ENCODE assay signal across 9 cellular contexts in the genomic region with DNA sequence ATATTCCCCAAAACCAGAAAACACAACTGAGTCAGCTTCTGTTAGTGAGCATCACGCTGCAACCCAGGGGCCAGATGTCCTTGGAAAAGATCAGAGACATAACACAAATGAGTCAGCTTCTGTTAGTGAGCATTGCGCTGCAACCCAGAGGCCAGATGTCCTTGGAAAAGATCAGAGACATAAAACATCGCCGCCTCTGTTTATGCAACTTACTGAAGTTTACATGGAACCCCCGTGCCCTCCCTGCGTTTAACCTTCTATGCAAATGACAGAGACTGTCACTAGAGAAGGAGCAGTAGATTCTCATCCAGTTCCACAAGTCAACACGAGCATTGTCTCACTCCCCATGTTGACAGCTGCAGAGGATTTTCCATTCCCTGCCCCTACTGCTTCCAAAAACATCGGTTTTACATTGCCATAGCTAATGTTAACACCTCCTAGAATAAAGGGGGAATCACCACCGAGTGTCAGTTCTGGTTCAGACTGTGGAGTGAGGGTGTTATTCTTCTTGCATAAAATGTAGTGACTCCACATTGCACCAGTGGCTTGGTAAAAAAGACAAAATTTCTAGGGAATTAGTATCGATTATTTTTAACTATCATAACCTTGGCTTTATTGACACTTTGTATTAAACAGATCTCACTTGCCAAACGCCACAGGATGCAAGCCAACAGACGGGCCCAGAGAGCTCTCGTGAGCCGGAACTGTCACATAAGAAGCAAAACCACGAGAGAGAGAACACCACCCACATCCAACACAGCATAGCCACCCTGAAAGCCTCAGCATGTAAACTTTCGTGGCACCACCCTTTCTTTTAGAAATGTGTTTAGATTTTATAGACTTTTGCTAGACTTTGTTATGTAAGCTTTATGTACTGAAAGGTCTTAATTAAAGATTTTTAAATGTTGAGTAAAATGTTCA.
DNase-seq lines count a peak whose midpoint lies in the region; ATAC-seq and TF ChIP-seq lines count a peak whose summit lies in the region.
"Had no signal": no experiment of that assay in that cellular context is flagged by ENCODE, and none has a peak within 500 bp of the region (broad histone marks: within the 10 kb centered on the region; RNA-seq: fewer than 3 reads in every experiment).

No MANE protein-coding gene starts in this region.

- DNase-seq in Ammon's horn (ENCODE audit: low spot score), result peak; percentile 30
- DNase-seq in PC-3, result no peak
- peak; percentile 33 for DNase-seq in activated T-helper 1 cell treated with Interleukin-2 at 50 U/mL for 16 hours (ENCODE audit: low read depth)
- no peak for DNase-seq in GM10248 (ENCODE audit: extremely low spot score)
- no peak for DNase-seq in heart right ventricle

- H3K27ac ChIP-seq in PC-3 (ENCODE audit: low read length), result no peak overlapping the region
- peak overlapping the region; percentile 52 for H3K27ac ChIP-seq in muscle layer of colon (ENCODE audit: low read depth, low read length)
- H3K27ac ChIP-seq in heart right ventricle, result no peak overlapping the region
- H3K27ac ChIP-seq: cardiac muscle cell had no signal

- H3K4me3 ChIP-seq in PC-3 (ENCODE audit: low read length) (no peak overlapping the region), muscle layer of colon (ENCODE audit: low read depth in 1 of 2, low read length in 2 of 2) (peak overlapping the region in 1 of 2 donors; percentile 36), heart right ventricle (no peak overlapping the region)
- H3K4me3 ChIP-seq: cardiac muscle cell had no signal

- H3K9me2 ChIP-seq in PC-3 (replicated peaks; ENCODE audit: low read length), result no peaks in the 10 kb centered on the region

- intact Hi-C loops in PC-3 (cut with micrococcal nuclease) (no loop called here), heart right ventricle (cut with DNase I) (no loop called here)

- H3K4me1 ChIP-seq in PC-3 (ENCODE audit: insufficient read depth, low read length) (peaks cover 30% of the 10 kb centered on the region), muscle layer of colon (ENCODE audit: insufficient read depth, low read length) (peaks cover 19% of the 10 kb centered on the region), heart right ventricle (peaks cover 0 to 6% (median 0%) of the 10 kb centered on the region in 9 donors)

- 54 to 58% methylated on average over 16 of the region's 16 CpGs for WGBS in heart right ventricle, 2 donors

- H3K4me2 ChIP-seq in PC-3 (ENCODE audit: low read length), result peak overlapping the region; percentile 55

- H3K9me3 ChIP-seq in PC-3 (ENCODE audit: low read length) (no peaks in the 10 kb centered on the region), muscle layer of colon (ENCODE audit: low read length) (no peaks in the 10 kb centered on the region), heart right ventricle (peaks cover 0 to under 1% (median 0%) of the 10 kb centered on the region in 11 donors)

- H3K9ac ChIP-seq in PC-3 (ENCODE audit: low read length) (no peak overlapping the region), muscle layer of colon (ENCODE audit: low read length) (no peak overlapping the region)

- H3K27me3 ChIP-seq in PC-3 (ENCODE audit: low read length) (no peaks in the 10 kb centered on the region), muscle layer of colon (ENCODE audit: control insufficient read depth in 1 of 2, insufficient read depth in 2 of 2, low read length in 2 of 2) (no peaks in the 10 kb centered on the region), heart right ventricle (peaks cover 0 to 28% (median 13%) of the 10 kb centered on the region in 7 donors)
- H3K27me3 ChIP-seq: cardiac muscle cell had no signal

- POLR2A ChIA-PET in PC-3 (lab: Charles Lee; ENCODE audit: unreplicated experiment), result no interaction called here
- POLR2A ChIA-PET in GM10248 (lab: Yijun Ruan, JAX), result no interaction called here

- ATAC-seq in PC-3, result no peak
- ATAC-seq in HG02970 (IDR thresholded peaks at IDR 0.05; ENCODE audit: low FRiP score, unreplicated experiment), result no peak
- no peak for ATAC-seq in GM18907 (IDR thresholded peaks at IDR 0.05; ENCODE audit: unreplicated experiment)
- no peak for ATAC-seq in heart right ventricle

- TF ChIP-seq CTCF in PC-3 (conservative IDR thresholded peaks at IDR 0.05; ENCODE audit: low read depth, low read length) (no peak), GM10248 (IDR thresholded peaks at IDR 0.05; ENCODE audit: control extremely low read depth, extremely low read depth, low read depth, missing control alignments) (no peak), heart right ventricle (IDR thresholded peaks at IDR 0.05) (no peak)

- 0 out of 2 replicates have a peak overlapping the region, but pooled peaks have one; percentile 9 for H2AFZ ChIP-seq in PC-3 (ENCODE audit: low read length)

- no peaks in the 10 kb centered on the region for H3F3A ChIP-seq in PC-3 (ENCODE audit: low read length, unreplicated experiment)

- H3K79me2 ChIP-seq in PC-3 (ENCODE audit: low read length), result no peaks in the 10 kb centered on the region

- CTCF ChIA-PET in PC-3 (lab: Charles Lee) (no interaction called here), GM10248 (lab: Yijun Ruan, JAX) (no interaction called here)

- BruUV-seq in PC-3 (replicated peaks; lab: Mats Ljungman, UMichigan), result no TSS peak

- H3K36me3 ChIP-seq in PC-3 (ENCODE audit: low read depth, low read length) (no peaks in the 10 kb centered on the region), muscle layer of colon (ENCODE audit: insufficient read depth, low read length) (no peaks in the 10 kb centered on the region), heart right ventricle (no peaks in the 10 kb centered on the region)
- H3K36me3 ChIP-seq: cardiac muscle cell had no signal

- H4K20me1 ChIP-seq in PC-3 (ENCODE audit: low read length), result no peaks in the 10 kb centered on the region

Comparison
In these comparisons a context has a peak if more than half of its experiments do, and no peak if none do; other contexts are left out.
1. DNase-seq: peak in Ammon's horn (single experiment) and activated T-helper 1 cell treated with Interleukin-2 at 50 U/mL for 16 hours (single experiment); none in PC-3 (single experiment), GM10248 (single experiment) and heart right ventricle (0 of 2).